ENCODE assay signal across 18 cellular contexts in the genomic region with DNA sequence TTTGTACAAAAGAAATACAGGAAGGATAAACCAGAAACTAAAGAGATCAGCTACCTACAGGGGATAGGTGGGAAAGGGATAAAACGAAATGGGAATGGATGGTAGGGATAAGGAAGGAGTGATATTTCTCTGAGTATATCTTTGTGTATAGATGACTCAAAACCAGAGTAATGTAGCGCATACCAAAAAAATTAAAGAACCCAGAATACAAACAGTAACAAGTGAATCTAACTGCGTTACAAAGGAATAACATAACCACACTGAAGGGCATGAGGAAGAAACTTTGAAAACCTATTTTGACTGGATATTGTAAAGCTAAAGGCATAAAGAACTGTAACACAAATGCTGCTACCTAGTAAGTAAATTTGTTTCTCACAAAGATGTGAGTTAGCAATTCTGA. TPM values are rescaled to one million over a fixed set of nuclear protein-coding genes. Genes with fewer than 3 reads are reported as not detected.
DNase-seq lines count a peak whose midpoint lies in the region; ATAC-seq and TF ChIP-seq lines count a peak whose summit lies in the region.
"Had no signal": no experiment of that assay in that cellular context is flagged by ENCODE, and none has a peak within 500 bp of the region (broad histone marks: within the 10 kb centered on the region; RNA-seq: fewer than 3 reads in every experiment).

No MANE protein-coding gene starts in this region.

- CTCF ChIA-PET in CD4-positive, alpha-beta memory T cell (lab: Charles Lee; ENCODE audit: partially characterized antibody), result no interaction called here
- CTCF ChIA-PET in IMR-90 (lab: Yijun Ruan, JAX), result interaction anchor here (0.5 kb wide), 1 partner anchor 118 kb away, joined by 3 read pairs; no protein-coding TSS in a partner anchor
- CTCF ChIA-PET in naive thymus-derived CD4-positive, alpha-beta T cell (lab: Charles Lee), result interaction anchor here (0.9 to 1.3 kb wide), 2 partner anchors 10 to 14 kb away, joined by 3 read pairs; no protein-coding TSS in a partner anchor
- CTCF ChIA-PET in T-cell (lab: Charles Lee), result no interaction called here
- CTCF ChIA-PET in mammary epithelial cell (lab: Charles Lee; ENCODE audit: low non-redundant PET), result no interaction called here

- H3K4ac ChIP-seq in IMR-90 (ENCODE audit: low read depth, low read length), result no peak overlapping the region

- H3K27me3 ChIP-seq in CD4-positive, alpha-beta memory T cell (ENCODE audit: insufficient read depth, low read length), result no peaks in the 10 kb centered on the region
- H3K27me3 ChIP-seq in IMR-90 (ENCODE audit: control insufficient read depth, insufficient read depth, low read length) (no peaks in the 10 kb centered on the region), mammary epithelial cell (ENCODE audit: insufficient read depth, low read length) (no peaks in the 10 kb centered on the region)
- no peaks in the 10 kb centered on the region for H3K27me3 ChIP-seq in naive thymus-derived CD4-positive, alpha-beta T cell (ENCODE audit: control insufficient read depth in 2 of 2, insufficient read depth in 2 of 2, low read length in 2 of 2)
- H3K27me3 ChIP-seq: SJSA1 had no signal

- intact Hi-C loops in CD4-positive, alpha-beta memory T cell (cut with micrococcal nuclease), result no loop called here
- intact Hi-C loops in IMR-90 (cut with micrococcal nuclease), result no loop called here
- intact Hi-C loops in naive thymus-derived CD4-positive, alpha-beta T cell (cut with micrococcal nuclease), result no loop called here
- intact Hi-C loops in mammary epithelial cell (cut with micrococcal nuclease), result no loop called here

- no peaks in the 10 kb centered on the region for H3K27me3 Mint-ChIP-seq in CD4-positive, alpha-beta memory T cell
- no peaks in the 10 kb centered on the region for H3K27me3 Mint-ChIP-seq in chondrocyte (ENCODE audit: low read depth)
- H3K27me3 Mint-ChIP-seq in naive thymus-derived CD4-positive, alpha-beta T cell, result no peaks in the 10 kb centered on the region
- no peaks in the 10 kb centered on the region for H3K27me3 Mint-ChIP-seq in T-cell
- H3K27me3 Mint-ChIP-seq: IgD-negative memory B cell had no signal

- H2BK120ac ChIP-seq in IMR-90 (ENCODE audit: low read depth, low read length), result no peak overlapping the region

- H3K23ac ChIP-seq in IMR-90 (ENCODE audit: low read depth, low read length), result no peak overlapping the region

- no peak for TF ChIP-seq RAD21 in IMR-90 (IDR thresholded peaks at IDR 0.05; ENCODE audit: low read length)

- H2AFZ ChIP-seq in IMR-90 (replicated peaks; ENCODE audit: low read length, poor library complexity) (no peak overlapping the region), mammary epithelial cell (ENCODE audit: low read depth, low read length) (no peak overlapping the region)

- peaks cover 96% of the 10 kb centered on the region for H3K79me2 ChIP-seq in mammary epithelial cell (ENCODE audit: insufficient read depth, low read length)

- TF ChIP-seq POLR2A in IMR-90 (IDR thresholded peaks at IDR 0.05; ENCODE audit: low read depth, low read length), result no peak

- peaks cover 95% of the 10 kb centered on the region for H4K20me1 ChIP-seq in IMR-90 (ENCODE audit: insufficient read depth, low read length)
- H4K20me1 ChIP-seq in mammary epithelial cell (ENCODE audit: insufficient read depth, low read length), result peaks cover 9% of the 10 kb centered on the region

- H3K4me2 ChIP-seq in IMR-90 (ENCODE audit: low read depth, low read length) (peak overlapping the region; percentile 66; the same call in 1 of the 2 replicates), mammary epithelial cell (ENCODE audit: insufficient read depth, low read depth, low read length) (no peak overlapping the region)

- no peak overlapping the region for H3K18ac ChIP-seq in IMR-90 (ENCODE audit: low read depth, low read length)

- H3K36me3 ChIP-seq in CD4-positive, alpha-beta memory T cell (ENCODE audit: insufficient read depth, low read length), result no peaks in the 10 kb centered on the region
- H3K36me3 ChIP-seq in IMR-90 (ENCODE audit: control insufficient read depth, insufficient read depth, low read length) (no peaks in the 10 kb centered on the region), mammary epithelial cell (ENCODE audit: insufficient read depth, low read length) (no peaks in the 10 kb centered on the region)
- H3K36me3 ChIP-seq in naive thymus-derived CD4-positive, alpha-beta T cell (ENCODE audit: control insufficient read depth in 2 of 3, insufficient read depth in 3 of 3, low read length in 3 of 3), result no peaks in the 10 kb centered on the region
- H3K36me3 ChIP-seq: SJSA1 had no signal

- DNase-seq in CD4-positive, alpha-beta memory T cell, result no peak
- peak; percentile 60 for DNase-seq in IMR-90
- no peak for DNase-seq in chondrocyte (ENCODE audit: low spot score)
- DNase-seq in naive thymus-derived CD4-positive, alpha-beta T cell, result no peak
- DNase-seq in T-cell, result no peak
- DNase-seq in KBM-7, result no peak
- no peak for DNase-seq in activated CD4-positive, CD25-positive, alpha-beta regulatory T cell treated with anti-CD3 and anti-CD28 coated beads, Interleukin-2, amount 50 U/mL, for 72 hours
- DNase-seq in mammary epithelial cell, result no peak
- DNase-seq: ACHN, NCI-H1436 treated with DMSO at 0.1 percent for 48 hours, NCI-H2081 treated with DMSO at 0.1 percent for 48 hours, NCI-H2227 treated with DMSO at 0.1 percent for 48 hours, NCI-H524 treated with DMSO at 0.1 percent for 48 hours, OCI-M1, RPMI8226 had no signal

- POLR2A ChIA-PET in CD4-positive, alpha-beta memory T cell (lab: Charles Lee; ENCODE audit: partially characterized antibody), result no interaction called here
- POLR2A ChIA-PET in IMR-90 (lab: Charles Lee; ENCODE audit: unreplicated experiment) (no interaction called here), T-cell (lab: Charles Lee) (no interaction called here)
- POLR2A ChIA-PET in naive thymus-derived CD4-positive, alpha-beta T cell (lab: Charles Lee), result no interaction called here

- no peak overlapping the region for H4K5ac ChIP-seq in IMR-90 (ENCODE audit: low read depth, low read length)

- peaks cover 29% of the 10 kb centered on the region for H3K9me1 ChIP-seq in IMR-90 (ENCODE audit: insufficient read depth, low read length)

- H3K27ac ChIP-seq in CD4-positive, alpha-beta memory T cell (ENCODE audit: low read depth, low read length), result no peak overlapping the region
- H3K27ac ChIP-seq in IMR-90 (ENCODE audit: insufficient read depth, low read length) (no peak overlapping the region), mammary epithelial cell (ENCODE audit: insufficient read depth, low read depth, low read length) (no peak overlapping the region)
- H3K27ac ChIP-seq in naive thymus-derived CD4-positive, alpha-beta T cell (ENCODE audit: low read depth, low read length), result no peak overlapping the region
- H3K27ac ChIP-seq: SJSA1 had no signal

- no peak for TF ChIP-seq CTCF in IMR-90 (conservative IDR thresholded peaks at IDR 0.05; ENCODE audit: low read depth, low read length)
- no peak for TF ChIP-seq CTCF in chondrocyte (IDR thresholded peaks at IDR 0.05)
- no peak for TF ChIP-seq CTCF in mammary epithelial cell (conservative IDR thresholded peaks at IDR 0.05 in 1 of 2, IDR thresholded peaks at IDR 0.05 in 1 of 2; ENCODE audit: extremely low read depth in 1 of 2, insufficient read depth in 1 of 2, low read depth in 1 of 2, low read length in 2 of 2)

- no peak overlapping the region for H2AK5ac ChIP-seq in IMR-90 (ENCODE audit: low read depth, low read length)

- dilution Hi-C loops in IMR-90 (cut with HindIII; ENCODE audit: low sequenced_read_pairs, unreplicated experiment) (no loop called here), mammary epithelial cell (cut with HindIII; ENCODE audit: low sequenced_read_pairs) (no loop called here)

- H3K79me1 ChIP-seq in IMR-90 (ENCODE audit: low read depth in 1 of 2, low read length in 2 of 2), result peaks cover 31 to 83% of the 10 kb centered on the region in 2 experiments

- peak overlapping the region in 4 of 7 donors; percentile 17 to 47 (median 31) for H3K27ac Mint-ChIP-seq in CD4-positive, alpha-beta memory T cell
- H3K27ac Mint-ChIP-seq in chondrocyte (ENCODE audit: unreplicated experiment) (peak overlapping the region; percentile 9), T-cell (peak overlapping the region in 1 of 2 donors; percentile 17)
- H3K27ac Mint-ChIP-seq in naive thymus-derived CD4-positive, alpha-beta T cell, result peak overlapping the region in 5 of 9 donors; percentile 6 to 57 (median 26)

- H3K9ac ChIP-seq in IMR-90 (ENCODE audit: low read depth, low read length), result no peak overlapping the region
- no peak overlapping the region for H3K9ac ChIP-seq in mammary epithelial cell (ENCODE audit: insufficient read depth, low read length)

- H2BK20ac ChIP-seq in IMR-90 (ENCODE audit: low read depth, low read length), result no peak overlapping the region

- peaks cover 59% of the 10 kb centered on the region for H3K4me1 ChIP-seq in CD4-positive, alpha-beta memory T cell (ENCODE audit: insufficient read depth, low read length)
- H3K4me1 ChIP-seq in IMR-90 (ENCODE audit: control insufficient read depth, insufficient read depth, low read length) (peaks cover 16% of the 10 kb centered on the region), mammary epithelial cell (ENCODE audit: insufficient read depth, low read length) (peaks cover 8% of the 10 kb centered on the region)
- H3K4me1 ChIP-seq in naive thymus-derived CD4-positive, alpha-beta T cell (ENCODE audit: control insufficient read depth in 2 of 2, insufficient read depth in 2 of 2, low read length in 2 of 2), result peaks cover 17 to 31% of the 10 kb centered on the region in 2 donors

- 100% methylated on average over 1 of the region's 3 CpGs; no CpG with 5 or more reads in 1 of the 2 experiments for WGBS in IMR-90 (ENCODE audit: extremely low coverage in 2 of 2, insufficient read length in 1 of 2), 2 experiments
- WGBS in mammary epithelial cell (ENCODE audit: low coverage, missing lambda C conversion rate), result 100% methylated on average over 3 of the region's 3 CpGs

- in situ Hi-C loops in IMR-90 (cut with MboI; ENCODE audit: low sequenced_read_pairs), result no loop called here
- in situ Hi-C loops in KBM-7 (cut with MboI; ENCODE audit: low pct_unique_long_range_greater_than_20kb, low sequenced_read_pairs), result no loop called here
- in situ Hi-C loops in mammary epithelial cell (cut with MboI; ENCODE audit: low sequenced_read_pairs in 2 of 2), result no loop called here

- peak overlapping the region; percentile 40 for H2BK5ac ChIP-seq in IMR-90 (ENCODE audit: low read depth, low read length, poor library complexity, severe bottlenecking)

- no peaks in the 10 kb centered on the region for H3K36me3 Mint-ChIP-seq in CD4-positive, alpha-beta memory T cell
- H3K36me3 Mint-ChIP-seq in chondrocyte (ENCODE audit: low read depth) (no peaks in the 10 kb centered on the region), T-cell (no peaks in the 10 kb centered on the region)
- H3K36me3 Mint-ChIP-seq in naive thymus-derived CD4-positive, alpha-beta T cell, result no peaks in the 10 kb centered on the region

- H4K8ac ChIP-seq in IMR-90 (ENCODE audit: low read depth in 2 of 2, low read length in 2 of 2), result no peak overlapping the region

- ATAC-seq in IMR-90 (ENCODE audit: low read depth), result peak; percentile 84
- no peak for ATAC-seq in naive thymus-derived CD4-positive, alpha-beta T cell
- no peak for ATAC-seq in T-cell (replicated peaks in 1 of 4)

- H3K9me3 ChIP-seq in CD4-positive, alpha-beta memory T cell (ENCODE audit: control insufficient read depth in 1 of 2, low read length in 2 of 2), result no peaks in the 10 kb centered on the region
- H3K9me3 ChIP-seq in IMR-90 (ENCODE audit: control insufficient read depth, insufficient read depth, low read length), result no peaks in the 10 kb centered on the region
- no peaks in the 10 kb centered on the region for H3K9me3 ChIP-seq in naive thymus-derived CD4-positive, alpha-beta T cell (ENCODE audit: control insufficient read depth in 2 of 3, low read length in 3 of 3)
- H3K9me3 ChIP-seq in mammary epithelial cell (replicated peaks; ENCODE audit: insufficient read depth, low read length), result no peaks in the 10 kb centered on the region
- H3K9me3 ChIP-seq: HAP-1, SJSA1 had no signal

- H4K91ac ChIP-seq in IMR-90 (ENCODE audit: insufficient read depth, low read depth, low read length), result no peak overlapping the region

- peak overlapping the region in 1 of 8 donors; percentile 1 for H3K4me3 Mint-ChIP-seq in CD4-positive, alpha-beta memory T cell
- H3K4me3 Mint-ChIP-seq in chondrocyte (ENCODE audit: unreplicated experiment) (no peak overlapping the region), T-cell (no peak overlapping the region)
- H3K4me3 Mint-ChIP-seq in naive thymus-derived CD4-positive, alpha-beta T cell, result peak overlapping the region in 1 of 10 donors; percentile 1
- H3K4me3 Mint-ChIP-seq: IgD-negative memory B cell had no signal

- peaks cover 56 to 83% (median 72%) of the 10 kb centered on the region in 4 donors for H3K4me1 Mint-ChIP-seq in CD4-positive, alpha-beta memory T cell
- H3K4me1 Mint-ChIP-seq in chondrocyte (ENCODE audit: low read depth) (peaks cover 61% of the 10 kb centered on the region), T-cell (peaks cover 79 to 83% (median 81%) of the 10 kb centered on the region in 3 donors)
- peaks cover 21 to 86% (median 82%) of the 10 kb centered on the region in 7 donors for H3K4me1 Mint-ChIP-seq in naive thymus-derived CD4-positive, alpha-beta T cell

- no peak overlapping the region for H2AK9ac ChIP-seq in IMR-90 (replicated peaks; ENCODE audit: low read depth, low read length, poor library complexity)

- no peak overlapping the region for H3K4me3 ChIP-seq in CD4-positive, alpha-beta memory T cell (ENCODE audit: low read length in 2 of 2)
- H3K4me3 ChIP-seq in IMR-90 (ENCODE audit: insufficient read depth, low read depth, low read length) (no peak overlapping the region), mammary epithelial cell (replicated peaks in 1 of 3; ENCODE audit: insufficient read depth in 1 of 3, low read depth in 2 of 3, low read length in 3 of 3) (no peak overlapping the region)
- no peak overlapping the region for H3K4me3 ChIP-seq in naive thymus-derived CD4-positive, alpha-beta T cell (ENCODE audit: low read length)
- H3K4me3 ChIP-seq: HAP-1, SJSA1 had no signal

- H2BK15ac ChIP-seq in IMR-90 (ENCODE audit: low read depth, low read length), result no peak overlapping the region

- H3K14ac ChIP-seq in IMR-90 (replicated peaks; ENCODE audit: low read depth, low read length), result no peak overlapping the region

- H3K9me3 Mint-ChIP-seq in CD4-positive, alpha-beta memory T cell, result no peaks in the 10 kb centered on the region
- H3K9me3 Mint-ChIP-seq in chondrocyte (ENCODE audit: low read depth) (no peaks in the 10 kb centered on the region), T-cell (no peaks in the 10 kb centered on the region)
- no peaks in the 10 kb centered on the region for H3K9me3 Mint-ChIP-seq in naive thymus-derived CD4-positive, alpha-beta T cell
- H3K9me3 Mint-ChIP-seq: IgD-negative memory B cell had no signal

- BruUV-seq in IMR-90 (replicated peaks; lab: Mats Ljungman, UMichigan) (no TSS peak), mammary epithelial cell (replicated peaks; lab: Mats Ljungman, UMichigan) (no TSS peak)

- no peak overlapping the region for H3K56ac ChIP-seq in IMR-90 (ENCODE audit: extremely low read depth, insufficient read depth, low read length)

RNA-seq across cellular contexts. Expression of a gene that starts 37.9 kb away (rescaled TPM):
- 100 to 1,000 TPM; 114 to 117 TPM for total RNA-seq in CD4-positive, alpha-beta memory T cell
- 10 to 100 TPM; 73.8 to 81.5 TPM for polyA plus RNA-seq in CD4-positive, alpha-beta memory T cell
- total RNA-seq in IMR-90 (2012; rRNA removed), result 44.7 and 51.3 TPM in 2 replicates
- polyA plus RNA-seq in IMR-90 (2012; rRNA removed), result 33.5 and 41.0 TPM in 2 replicates
- polyA plus RNA-seq in IMR-90 (2012; cell fraction: cytosol; rRNA removed), result 12.2 and 12.7 TPM in 2 replicates
- polyA plus RNA-seq in IMR-90 (2012; cell fraction: nucleus; rRNA removed; ENCODE audit: low replicate concordance), result 9.4 and 33.2 TPM in 2 replicates
- total RNA-seq in chondrocyte, result 139 to 157 TPM (median 156 TPM) in 3 replicates
- 100 to 1,000 TPM in 3 of 5 experiments, 10 to 100 TPM in 2; 68.9 to 120 (median 105) TPM for total RNA-seq in naive thymus-derived CD4-positive, alpha-beta T cell
- 10 to 100 TPM; 58.3 to 59.4 TPM for polyA plus RNA-seq in naive thymus-derived CD4-positive, alpha-beta T cell
- 100 to 1,000 TPM in 4 of 5 donors, 10 to 100 TPM in 1; 85.0 to 114 (median 110) TPM for total RNA-seq in T-cell
- 100 to 1,000 TPM; 106 to 147 TPM for total RNA-seq in mammary epithelial cell
- polyA plus RNA-seq in mammary epithelial cell, result 69.1 TPM
- polyA minus RNA-seq in mammary epithelial cell, result 86.6 TPM

Comparison
In these comparisons a context has a peak if more than half of its experiments do, and no peak if none do; other contexts are left out.
1. CTCF ChIA-PET loops: an anchor here in IMR-90 (0.5 kb wide) and naive thymus-derived CD4-positive, alpha-beta T cell (0.9 to 1.3 kb wide); none called in CD4-positive, alpha-beta memory T cell, T-cell and mammary epithelial cell.